ENCODE assay signal across 30 cellular contexts in the genomic region with DNA sequence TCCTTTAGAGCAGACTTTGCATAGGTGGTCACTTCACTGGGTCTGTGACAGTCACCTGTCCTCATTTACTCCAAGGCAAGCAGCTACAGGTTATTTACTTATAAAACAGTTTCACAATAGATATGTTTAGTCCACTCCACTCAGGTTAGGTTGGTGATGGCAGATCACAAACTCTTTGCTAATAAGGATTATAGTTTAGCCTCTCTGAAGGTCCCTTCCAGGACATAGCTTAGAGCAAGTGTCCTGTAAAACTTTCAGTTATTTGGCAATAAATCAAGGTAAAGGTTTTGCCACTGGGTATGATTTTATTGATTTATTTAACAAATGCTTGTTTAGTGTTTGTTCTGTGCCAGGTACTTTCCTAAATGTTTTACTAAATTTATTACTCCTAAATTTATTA. TPM values are rescaled to one million over a fixed set of nuclear protein-coding genes. Genes with fewer than 3 reads are reported as not detected.
DNase-seq lines count a peak whose midpoint lies in the region; ATAC-seq, FAIRE-seq and TF ChIP-seq lines count a peak whose summit lies in the region.
"Had no signal": no experiment of that assay in that cellular context is flagged by ENCODE, and none has a peak within 500 bp of the region (broad histone marks: within the 10 kb centered on the region; RNA-seq: fewer than 3 reads in every experiment).

No MANE protein-coding gene starts in this region.

- H3K27ac ChIP-seq in VCaP (peak overlapping the region; percentile 23; the same call in 1 of the 2 replicates), pancreas (peak overlapping the region in 3 of 4 donors; percentile 2 to 39 (median 18))
- H3K27ac ChIP-seq: BLaER1 had no signal

- no peaks in the 10 kb centered on the region for H3K36me3 ChIP-seq in pancreas
- H3K36me3 ChIP-seq: BE2C, BLaER1 had no signal

- H3K9me3 ChIP-seq in pancreas, result no peaks in the 10 kb centered on the region
- H3K9me3 ChIP-seq: BE2C had no signal

- no peak for DNase-seq in pancreas
- DNase-seq in retina, result no peak
- DNase-seq in HCEC 1CT, result no peak
- DNase-seq: 8988T; ACHN; BE2C; C1 segment of cervical spinal cord; CD4-positive, alpha-beta memory T cell; CD4-positive, CD25-positive, alpha-beta regulatory T cell; CD8-positive, alpha-beta memory T cell; COR-L47; DMS 273 treated with DMSO at 0.1 percent for 48 hours; DMS153; DMS53; DMS79; DND-41; EL; GDM1 had no signal

- no peak for FAIRE-seq in pancreas (lab: Jason Lieb, UNC)
- FAIRE-seq: A204.1, GM12878, GM12892, GM18507 had no signal

- ATAC-seq in pancreas (peak in 3 of 4 donors; percentile 46 to 75 (median 61)), GM18868 (IDR thresholded peaks at IDR 0.05; ENCODE audit: unreplicated experiment) (no peak)
- ATAC-seq: GM12878 had no signal

- TF ChIP-seq CTCF in VCaP (conservative IDR thresholded peaks at IDR 0.05) (no peak), pancreas (IDR thresholded peaks at IDR 0.05) (no peak)

- no peak overlapping the region for H3K4me3 ChIP-seq in pancreas
- H3K4me3 ChIP-seq: BLaER1, GM12878 had no signal

- intact Hi-C loops in pancreas (cut with DNase I), result no loop called here

- no peaks in the 10 kb centered on the region for H3K27me3 ChIP-seq in pancreas
- H3K27me3 ChIP-seq: BE2C, BLaER1 had no signal

- H3K4me1 ChIP-seq in pancreas, result no peaks in the 10 kb centered on the region
- H3K4me1 ChIP-seq: BE2C, BLaER1 had no signal

RNA-seq across cellular contexts. Expression of gene OR6Q1, which starts 8.8 kb away (rescaled TPM):
- total RNA-seq in pancreas, result not detected
- polyA plus RNA-seq in pancreas, result not detected
- total RNA-seq: A673; CD4-positive, alpha-beta memory T cell; CD4-positive, CD25-positive, alpha-beta regulatory T cell; CD8-positive, alpha-beta memory T cell; Daoy; G401; GM12878 had no signal
- polyA plus RNA-seq: AG04450; CD14-positive monocyte; CD4-positive, alpha-beta memory T cell; CD4-positive, CD25-positive, alpha-beta regulatory T cell; CD8-positive, alpha-beta memory T cell; GM12878 had no signal

RNA-seq across cellular contexts. Expression of gene OR9Q1, which starts 15.9 kb away (rescaled TPM):
- total RNA-seq in pancreas, result not detected
- polyA plus RNA-seq in pancreas, result not detected
- total RNA-seq: A673; CD4-positive, alpha-beta memory T cell; CD4-positive, CD25-positive, alpha-beta regulatory T cell; CD8-positive, alpha-beta memory T cell; Daoy; G401; GM12878 had no signal
- polyA plus RNA-seq: AG04450; CD14-positive monocyte; CD4-positive, alpha-beta memory T cell; CD4-positive, CD25-positive, alpha-beta regulatory T cell; CD8-positive, alpha-beta memory T cell; GM12878 had no signal
